In the genomic region with DNA sequence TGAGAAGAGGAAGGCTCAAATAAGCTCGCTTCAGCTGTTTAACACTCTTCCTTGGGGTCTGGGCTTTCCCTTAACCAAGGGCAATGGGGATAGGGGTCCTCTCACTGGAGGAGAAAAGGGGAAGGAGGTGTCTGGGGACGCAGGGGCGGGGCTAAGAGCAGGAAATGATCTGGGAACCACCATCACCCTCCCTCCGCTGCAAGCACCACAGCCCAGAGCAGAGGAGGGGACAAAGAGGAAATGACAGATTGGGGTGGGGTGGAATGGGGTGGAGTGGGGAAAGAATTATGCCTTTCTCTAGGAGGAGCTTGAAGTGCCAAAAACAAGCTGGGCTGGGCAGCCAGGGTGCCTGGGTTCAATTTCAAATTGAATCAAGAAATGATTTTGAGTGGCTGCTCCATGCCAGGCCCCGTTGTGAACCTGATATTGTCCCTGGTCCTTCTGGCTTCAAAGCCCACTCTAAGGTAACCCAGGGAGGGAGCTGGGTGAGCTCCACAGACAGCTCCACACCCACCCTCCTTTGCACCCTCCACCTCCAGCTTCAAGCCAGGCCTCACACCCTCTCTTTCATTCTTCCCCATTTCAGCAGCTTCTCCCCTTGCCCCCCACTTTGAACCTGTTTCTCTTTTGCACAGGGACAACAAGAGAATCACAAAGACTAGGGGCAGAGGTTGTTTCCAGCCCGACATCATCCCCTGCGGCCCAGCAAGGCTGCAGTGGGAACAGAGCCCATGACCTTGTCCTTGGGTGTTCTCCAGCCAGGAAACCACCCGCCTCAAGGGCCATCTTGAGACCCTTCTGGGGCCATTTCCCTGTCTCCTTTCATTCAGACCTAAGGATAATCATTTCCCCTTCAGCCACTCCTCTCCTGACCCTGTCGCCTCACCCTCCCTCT, we compare ENCODE assay signal across 1 cellular context.
A peak's percentile ranks its signal among the peaks of the same experiment; 100 is the strongest.
TF ChIP-seq lines count a peak whose summit lies in the region.

No MANE protein-coding gene starts in this region.

TF ChIP-seq in K562, 482 proteins besides CTCF, POLR2A, EP300 and RAD21 (continues in another document):
- TF ChIP-seq, protein P1, sequence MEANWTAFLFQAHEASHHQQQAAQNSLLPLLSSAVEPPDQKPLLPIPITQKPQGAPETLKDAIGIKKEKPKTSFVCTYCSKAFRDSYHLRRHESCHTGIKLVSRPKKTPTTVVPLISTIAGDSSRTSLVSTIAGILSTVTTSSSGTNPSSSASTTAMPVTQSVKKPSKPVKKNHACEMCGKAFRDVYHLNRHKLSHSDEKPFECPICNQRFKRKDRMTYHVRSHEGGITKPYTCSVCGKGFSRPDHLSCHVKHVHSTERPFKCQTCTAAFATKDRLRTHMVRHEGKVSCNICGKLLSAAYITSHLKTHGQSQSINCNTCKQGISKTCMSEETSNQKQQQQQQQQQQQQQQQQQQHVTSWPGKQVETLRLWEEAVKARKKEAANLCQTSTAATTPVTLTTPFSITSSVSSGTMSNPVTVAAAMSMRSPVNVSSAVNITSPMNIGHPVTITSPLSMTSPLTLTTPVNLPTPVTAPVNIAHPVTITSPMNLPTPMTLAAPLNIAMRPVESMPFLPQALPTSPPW (CRISPR knock-in tag; IDR thresholded peaks at IDR 0.05), result peak; percentile 75; the same call in 1 of the 2 replicates
- TF ChIP-seq TAF9B (IDR thresholded peaks at IDR 0.05; ENCODE audit: partially characterized antibody), result no peak
- peak; percentile 59; the same call in 1 of the 2 replicates for TF ChIP-seq GABPB1 (CRISPR knock-in tag; IDR thresholded peaks at IDR 0.05)
- TF ChIP-seq, protein P2, sequence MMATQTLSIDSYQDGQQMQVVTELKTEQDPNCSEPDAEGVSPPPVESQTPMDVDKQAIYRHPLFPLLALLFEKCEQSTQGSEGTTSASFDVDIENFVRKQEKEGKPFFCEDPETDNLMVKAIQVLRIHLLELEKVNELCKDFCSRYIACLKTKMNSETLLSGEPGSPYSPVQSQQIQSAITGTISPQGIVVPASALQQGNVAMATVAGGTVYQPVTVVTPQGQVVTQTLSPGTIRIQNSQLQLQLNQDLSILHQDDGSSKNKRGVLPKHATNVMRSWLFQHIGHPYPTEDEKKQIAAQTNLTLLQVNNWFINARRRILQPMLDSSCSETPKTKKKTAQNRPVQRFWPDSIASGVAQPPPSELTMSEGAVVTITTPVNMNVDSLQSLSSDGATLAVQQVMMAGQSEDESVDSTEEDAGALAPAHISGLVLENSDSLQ (IDR thresholded peaks at IDR 0.05), result peak; percentile 67
- peak; percentile 49; the same call in 1 of the 2 replicates for TF ChIP-seq ZBTB40 (IDR thresholded peaks at IDR 0.05)
- TF ChIP-seq ZBTB40 (CRISPR knock-in tag; IDR thresholded peaks at IDR 0.05), result no peak
- TF ChIP-seq MAZ (CRISPR knock-in tag; conservative IDR thresholded peaks at IDR 0.05 in 1 of 2, IDR thresholded peaks at IDR 0.05 in 1 of 2), result 0 out of 4 replicates have a peak, but pooled peaks of 1 of the 2 experiments have one; percentile 14
- TF ChIP-seq, protein P3, sequence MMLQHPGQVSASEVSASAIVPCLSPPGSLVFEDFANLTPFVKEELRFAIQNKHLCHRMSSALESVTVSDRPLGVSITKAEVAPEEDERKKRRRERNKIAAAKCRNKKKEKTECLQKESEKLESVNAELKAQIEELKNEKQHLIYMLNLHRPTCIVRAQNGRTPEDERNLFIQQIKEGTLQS (IDR thresholded peaks at IDR 0.05), result no peak
- TF ChIP-seq, protein P3 (CRISPR knock-in tag; conservative IDR thresholded peaks at IDR 0.05), result no peak
- peak; percentile 22; the same call in 1 of the 2 replicates for TF ChIP-seq ZBTB7A (IDR thresholded peaks at IDR 0.05; ENCODE audit: borderline replicate concordance, control insufficient read depth, low read depth, low read length)
- TF ChIP-seq FOXP4 (CRISPR knock-in tag; IDR thresholded peaks at IDR 0.05; ENCODE audit: borderline replicate concordance), result no peak
- TF ChIP-seq GATAD2B (IDR thresholded peaks at IDR 0.05; ENCODE audit: borderline replicate concordance), result no peak
- TF ChIP-seq, protein P4, sequence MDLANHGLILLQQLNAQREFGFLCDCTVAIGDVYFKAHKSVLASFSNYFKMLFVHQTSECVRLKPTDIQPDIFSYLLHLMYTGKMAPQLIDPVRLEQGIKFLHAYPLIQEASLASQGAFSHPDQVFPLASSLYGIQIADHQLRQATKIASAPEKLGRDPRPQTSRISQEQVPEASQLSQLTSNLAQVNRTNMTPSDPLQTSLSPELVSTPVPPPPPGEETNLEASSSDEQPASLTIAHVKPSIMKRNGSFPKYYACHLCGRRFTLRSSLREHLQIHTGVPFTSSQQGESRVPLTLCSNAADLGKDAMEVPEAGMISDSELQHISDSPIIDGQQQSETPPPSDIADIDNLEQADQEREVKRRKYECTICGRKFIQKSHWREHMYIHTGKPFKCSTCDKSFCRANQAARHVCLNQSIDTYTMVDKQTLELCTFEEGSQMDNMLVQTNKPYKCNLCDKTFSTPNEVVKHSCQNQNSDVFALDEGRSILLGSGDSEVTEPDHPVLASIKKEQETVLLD (IDR thresholded peaks at IDR 0.05), result no peak
- peak in 1 of 2 experiments; percentile 15; a peak in 1 of 4 replicates for TF ChIP-seq NRF1 (conservative IDR thresholded peaks at IDR 0.05 in 1 of 2, IDR thresholded peaks at IDR 0.05 in 1 of 2)
- TF ChIP-seq GABPA (tag; conservative IDR thresholded peaks at IDR 0.05; ENCODE audit: low read depth), result peak; percentile 64
